Comparison of ENCODE assay signal across 15 cellular contexts in genomic region chr2:17300141-17300540, GRCh38.
DNase-seq lines count a peak whose midpoint lies in the region; ATAC-seq and TF ChIP-seq lines count a peak whose summit lies in the region.
"Had no signal": no experiment of that assay in that cellular context is flagged by ENCODE, and none has a peak within 500 bp of the region (broad histone marks: within the 10 kb centered on the region; RNA-seq: fewer than 3 reads in every experiment).

No MANE protein-coding gene starts in this region.

- no peak overlapping the region for H3K4me3 ChIP-seq in RWPE2 (ENCODE audit: severe bottlenecking)
- H3K4me3 ChIP-seq in skeletal muscle satellite cell (ENCODE audit: low read length), result no peak overlapping the region
- H3K4me3 ChIP-seq: left ventricle myocardium inferior, spleen, thyroid gland had no signal

- DNase-seq in DMS53 (lab: John Stamatoyannopoulos, UW) (peak; percentile 38), DMS53 treated with DMSO at 0.1 percent for 48 hours (lab: John Stamatoyannopoulos, UW; ENCODE audit: unreplicated experiment) (no peak), RWPE2 (ENCODE audit: low spot score) (no peak), fibroblast of peridontal ligament (ENCODE audit: extremely low read depth) (peak; percentile 75)
- DNase-seq: activated effector memory CD4-positive, alpha-beta T cell treated with Interleukin-2 at 50 U/mL for 16 hours; DMS 273 treated with DMSO at 0.1 percent for 48 hours; left ventricle myocardium inferior; spleen; T-helper 17 cell; thyroid gland had no signal

- no peak overlapping the region for H3K27ac ChIP-seq in RWPE2 (ENCODE audit: poor library complexity, severe bottlenecking)
- H3K27ac ChIP-seq: 22Rv1, left ventricle myocardium inferior, spleen, thyroid gland had no signal

- H3K36me3 ChIP-seq in RWPE2 (ENCODE audit: low read depth) (no peaks in the 10 kb centered on the region), skeletal muscle satellite cell (ENCODE audit: insufficient read depth, low read length) (no peaks in the 10 kb centered on the region)
- H3K36me3 ChIP-seq: left ventricle myocardium inferior, spleen, thyroid gland had no signal

- H3K27me3 ChIP-seq in RWPE2 (ENCODE audit: insufficient read depth, poor library complexity, severe bottlenecking) (no peaks in the 10 kb centered on the region), skeletal muscle satellite cell (ENCODE audit: control insufficient read depth, insufficient read depth, low read length) (no peaks in the 10 kb centered on the region)
- H3K27me3 ChIP-seq: spleen, thyroid gland had no signal

- peaks cover 25% of the 10 kb centered on the region for H3K4me1 ChIP-seq in RWPE2 (ENCODE audit: insufficient read depth, poor library complexity, severe bottlenecking)
- peaks cover 55% of the 10 kb centered on the region for H3K4me1 ChIP-seq in skeletal muscle satellite cell (ENCODE audit: control insufficient read depth, insufficient read depth, low read length)
- H3K4me1 ChIP-seq: left ventricle myocardium inferior, spleen, thyroid gland had no signal

- TF ChIP-seq CTCF in RWPE2 (IDR thresholded peaks at IDR 0.05; ENCODE audit: poor library complexity, severe bottlenecking), result no peak

- H3K9ac ChIP-seq in skeletal muscle satellite cell (ENCODE audit: low read depth, low read length), result peak overlapping the region; percentile 2

- ATAC-seq in RWPE2 (ENCODE audit: low read depth), result peak; percentile 60
- no peak for ATAC-seq in GM21737 (IDR thresholded peaks at IDR 0.05; ENCODE audit: unreplicated experiment)
- ATAC-seq in GM21529 (IDR thresholded peaks at IDR 0.05; ENCODE audit: unreplicated experiment), result no peak
- ATAC-seq in HG03354 (IDR thresholded peaks at IDR 0.05; ENCODE audit: poor library complexity, severe bottlenecking, unreplicated experiment), result no peak
- ATAC-seq: T-helper 17 cell had no signal

- no peaks in the 10 kb centered on the region for H3K9me3 ChIP-seq in RWPE2 (ENCODE audit: severe bottlenecking)
- H3K9me3 ChIP-seq in skeletal muscle satellite cell (replicated peaks; ENCODE audit: low read length), result no peaks in the 10 kb centered on the region
- H3K9me3 ChIP-seq: left ventricle myocardium inferior, spleen, thyroid gland had no signal

- H3K4me2 ChIP-seq in skeletal muscle satellite cell (ENCODE audit: low read length), result no peak overlapping the region

Comparison
In these comparisons a context has a peak if more than half of its experiments do, and no peak if none do; other contexts are left out.
1. DNase-seq: peak in DMS53 (single experiment) and fibroblast of peridontal ligament (single experiment); none in DMS53 treated with DMSO at 0.1 percent for 48 hours (single experiment) and RWPE2 (single experiment).